In the genomic region with DNA sequence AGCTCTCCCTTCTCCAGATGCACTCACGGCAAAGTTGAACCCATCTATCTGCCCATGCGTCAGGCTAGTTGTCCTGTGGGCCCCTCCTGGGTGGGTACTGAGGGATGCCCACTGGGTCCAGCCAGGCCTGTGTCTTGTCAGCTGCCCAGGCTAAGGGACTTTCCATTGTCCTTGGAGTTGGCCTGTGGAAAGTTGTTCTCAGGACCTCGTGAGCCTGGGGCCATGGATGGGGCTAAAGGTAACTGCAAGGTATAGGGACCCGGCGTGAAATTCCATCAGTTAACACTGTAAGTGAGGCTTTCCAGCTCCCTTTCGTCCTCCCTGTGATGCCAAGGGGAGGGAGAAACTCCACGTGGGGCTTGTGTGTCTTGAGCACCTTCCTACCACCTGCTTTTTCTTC, we compare ENCODE assay signal across 15 cellular contexts.
DNase-seq lines count a peak whose midpoint lies in the region; ATAC-seq and TF ChIP-seq lines count a peak whose summit lies in the region.
"Had no signal": no experiment of that assay in that cellular context is flagged by ENCODE, and none has a peak within 500 bp of the region (broad histone marks: within the 10 kb centered on the region; RNA-seq: fewer than 3 reads in every experiment).

No MANE protein-coding gene starts in this region.

- peaks cover 54 to 64% of the 10 kb centered on the region in 2 donors for H3K4me1 Mint-ChIP-seq in natural killer cell treated with Interleukin-12 subunit alpha and Interleukin-12 subunit beta and Interleukin-15 and Interleukin-18, amount 100 ng/mL, for 72 hours (ENCODE audit: low read depth in 2 of 2)
- H3K4me1 Mint-ChIP-seq in natural killer cell (peaks cover 0 to 13% of the 10 kb centered on the region in 2 donors), endodermal cell (peaks cover 16% of the 10 kb centered on the region)
- H3K4me1 Mint-ChIP-seq: B cell had no signal

- ATAC-seq in natural killer cell treated with Interleukin-12 subunit alpha and Interleukin-12 subunit beta and Interleukin-15 and Interleukin-18, amount 100 ng/mL, for 72 hours, result no peak
- ATAC-seq in natural killer cell, result no peak
- ATAC-seq: GM23338 had no signal

- peaks cover 20 to 31% of the 10 kb centered on the region in 2 donors for H3K27me3 Mint-ChIP-seq in natural killer cell treated with Interleukin-12 subunit alpha and Interleukin-12 subunit beta and Interleukin-15 and Interleukin-18, amount 100 ng/mL, for 72 hours
- peaks cover 42 to 76% of the 10 kb centered on the region in 2 donors for H3K27me3 Mint-ChIP-seq in natural killer cell (ENCODE audit: low read depth in 2 of 2)
- H3K27me3 Mint-ChIP-seq in endodermal cell (ENCODE audit: insufficient read depth), result no peaks in the 10 kb centered on the region

- H3K9me3 Mint-ChIP-seq in natural killer cell treated with Interleukin-12 subunit alpha and Interleukin-12 subunit beta and Interleukin-15 and Interleukin-18, amount 100 ng/mL, for 72 hours, result peaks cover 3% of the 10 kb centered on the region
- no peaks in the 10 kb centered on the region for H3K9me3 Mint-ChIP-seq in natural killer cell
- H3K9me3 Mint-ChIP-seq in endodermal cell, result no peaks in the 10 kb centered on the region
- H3K9me3 Mint-ChIP-seq: CD4-positive, alpha-beta T cell; GM23338 had no signal

- peak overlapping the region; percentile 2 to 81 for H3K27ac Mint-ChIP-seq in natural killer cell treated with Interleukin-12 subunit alpha and Interleukin-12 subunit beta and Interleukin-15 and Interleukin-18, amount 100 ng/mL, for 72 hours
- H3K27ac Mint-ChIP-seq in natural killer cell (no peak overlapping the region), endodermal cell (no peak overlapping the region)
- H3K27ac Mint-ChIP-seq: B cell; CD4-positive, alpha-beta T cell; GM23338 had no signal

- H3K27ac ChIP-seq in endodermal cell (ENCODE audit: low read depth, low read length), result no peak overlapping the region
- H3K27ac ChIP-seq in spleen, result peak overlapping the region in 4 of 8 donors; percentile 36 to 82 (median 48)

- intact Hi-C loops in natural killer cell (cut with micrococcal nuclease) (no loop called here), spleen (cut with DNase I; ENCODE audit: low total_unique reads) (no loop called here)

- H3K9me3 ChIP-seq in endodermal cell (ENCODE audit: control insufficient read depth, low read length), result no peaks in the 10 kb centered on the region
- H3K9me3 ChIP-seq in spleen, result no peaks in the 10 kb centered on the region

- 74 to 92% methylated on average over 7 of the region's 7 CpGs for WGBS in endodermal cell (ENCODE audit: insufficient coverage in 1 of 2, insufficient read length in 1 of 2), 2 experiments
- WGBS in spleen, 5 donors, result 84 to 90% (median 86%) methylated on average over 5 to 7 of the region's 7 CpGs

- DNase-seq in natural killer cell treated with Interleukin-12 subunit alpha and Interleukin-12 subunit beta and Interleukin-15 and Interleukin-18, amount 100 ng/mL, for 72 hours (ENCODE audit: low spot score), result no peak
- DNase-seq in natural killer cell, result no peak
- peak; percentile 80 for DNase-seq in endodermal cell
- peak; percentile 15 for DNase-seq in spleen
- no peak for DNase-seq in AG08396 (ENCODE audit: low spot score)
- no peak for DNase-seq in NCI-H1092 (lab: John Stamatoyannopoulos, UW)
- DNase-seq in NCI-H82 treated with DMSO at 0.1 percent for 48 hours (lab: John Stamatoyannopoulos, UW; ENCODE audit: unreplicated experiment), result no peak
- DNase-seq: ACHN; C1 segment of cervical spinal cord; Calu3; CD4-positive, alpha-beta T cell; DMS 273 treated with DMSO at 0.1 percent for 48 hours; H7 had no signal

- no peak overlapping the region for H3K4me3 Mint-ChIP-seq in natural killer cell treated with Interleukin-12 subunit alpha and Interleukin-12 subunit beta and Interleukin-15 and Interleukin-18, amount 100 ng/mL, for 72 hours
- H3K4me3 Mint-ChIP-seq in natural killer cell (no peak overlapping the region), endodermal cell (no peak overlapping the region)
- H3K4me3 Mint-ChIP-seq: B cell; CD4-positive, alpha-beta T cell; GM23338 had no signal

- TF ChIP-seq CTCF in natural killer cell (IDR thresholded peaks at IDR 0.05), result no peak
- no peak for TF ChIP-seq CTCF in endodermal cell (conservative IDR thresholded peaks at IDR 0.05)
- TF ChIP-seq CTCF in spleen (IDR thresholded peaks at IDR 0.05 in 8 of 11, conservative IDR thresholded peaks at IDR 0.05 in 3 of 11), result no peak

- H3K4me1 ChIP-seq in endodermal cell (ENCODE audit: control insufficient read depth, insufficient read depth, low read length) (no peaks in the 10 kb centered on the region), spleen (peaks cover 0 to 30% (median 8%) of the 10 kb centered on the region in 6 donors)

- H3K27me3 ChIP-seq in endodermal cell (ENCODE audit: control insufficient read depth, insufficient read depth, low read length, poor library complexity, severe bottlenecking) (no peaks in the 10 kb centered on the region), spleen (replicated peaks in 1 of 7) (peaks cover 0 to 46% (median 0%) of the 10 kb centered on the region in 7 donors)

- H3K36me3 ChIP-seq in endodermal cell (ENCODE audit: control insufficient read depth, insufficient read depth, low read length) (no peaks in the 10 kb centered on the region), spleen (no peaks in the 10 kb centered on the region)

- peaks cover 20% of the 10 kb centered on the region for H3K36me3 Mint-ChIP-seq in natural killer cell treated with Interleukin-12 subunit alpha and Interleukin-12 subunit beta and Interleukin-15 and Interleukin-18, amount 100 ng/mL, for 72 hours
- H3K36me3 Mint-ChIP-seq in natural killer cell (no peaks in the 10 kb centered on the region), endodermal cell (ENCODE audit: low read depth) (no peaks in the 10 kb centered on the region)

- no peak overlapping the region for H3K9ac ChIP-seq in endodermal cell (ENCODE audit: extremely low read depth, low read length, poor library complexity, severe bottlenecking)

- H3K4me3 ChIP-seq in endodermal cell (ENCODE audit: low read length) (no peak overlapping the region), spleen (no peak overlapping the region)
- H3K4me3 ChIP-seq: GM23338 had no signal

- no peak for TF ChIP-seq POLR2A in spleen (IDR thresholded peaks at IDR 0.05)

Comparison
In these comparisons a context has a peak if more than half of its experiments do, and no peak if none do; other contexts are left out.
1. H3K27ac Mint-ChIP-seq: peak in natural killer cell treated with Interleukin-12 subunit alpha and Interleukin-12 subunit beta and Interleukin-15 and Interleukin-18, amount 100 ng/mL, for 72 hours (2 of 2); none in natural killer cell (0 of 2) and endodermal cell (single experiment).
2. DNase-seq: peak in endodermal cell (single experiment) and spleen (single experiment); none in natural killer cell treated with Interleukin-12 subunit alpha and Interleukin-12 subunit beta and Interleukin-15 and Interleukin-18, amount 100 ng/mL, for 72 hours (single experiment), natural killer cell (single experiment), AG08396 (single experiment), NCI-H1092 (single experiment) and NCI-H82 treated with DMSO at 0.1 percent for 48 hours (single experiment).